Comparison of ENCODE assay signal across 1 cellular context in genomic region chr20:34425032-34425690, GRCh38.
A peak's percentile ranks its signal among the peaks of the same experiment; 100 is the strongest.
TF ChIP-seq lines count a peak whose summit lies in the region.
"Not testable (repeated sequence)": the region's sequence is repeated elsewhere in the genome, so short reads cannot be mapped to it uniquely, and the experiment has no call there.

No MANE protein-coding gene starts in this region.

TF ChIP-seq in HepG2, 621 proteins besides CTCF, POLR2A, EP300 and RAD21 (continued from another document):
- TF ChIP-seq, protein P1, sequence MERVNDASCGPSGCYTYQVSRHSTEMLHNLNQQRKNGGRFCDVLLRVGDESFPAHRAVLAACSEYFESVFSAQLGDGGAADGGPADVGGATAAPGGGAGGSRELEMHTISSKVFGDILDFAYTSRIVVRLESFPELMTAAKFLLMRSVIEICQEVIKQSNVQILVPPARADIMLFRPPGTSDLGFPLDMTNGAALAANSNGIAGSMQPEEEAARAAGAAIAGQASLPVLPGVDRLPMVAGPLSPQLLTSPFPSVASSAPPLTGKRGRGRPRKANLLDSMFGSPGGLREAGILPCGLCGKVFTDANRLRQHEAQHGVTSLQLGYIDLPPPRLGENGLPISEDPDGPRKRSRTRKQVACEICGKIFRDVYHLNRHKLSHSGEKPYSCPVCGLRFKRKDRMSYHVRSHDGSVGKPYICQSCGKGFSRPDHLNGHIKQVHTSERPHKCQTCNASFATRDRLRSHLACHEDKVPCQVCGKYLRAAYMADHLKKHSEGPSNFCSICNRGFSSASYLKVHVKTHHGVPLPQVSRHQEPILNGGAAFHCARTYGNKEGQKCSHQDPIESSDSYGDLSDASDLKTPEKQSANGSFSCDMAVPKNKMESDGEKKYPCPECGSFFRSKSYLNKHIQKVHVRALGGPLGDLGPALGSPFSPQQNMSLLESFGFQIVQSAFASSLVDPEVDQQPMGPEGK (CRISPR knock-in tag; IDR thresholded peaks at IDR 0.05): 0 out of 2 replicates have a peak, but pooled peaks have one; percentile 12
- TF ChIP-seq SOX6 (IDR thresholded peaks at IDR 0.05): not testable (repeated sequence)
- TF ChIP-seq SOX6 (CRISPR knock-in tag; IDR thresholded peaks at IDR 0.05) (peak; percentile 20; the same call in 1 of the 2 replicates), PAXIP1 (CRISPR knock-in tag; conservative IDR thresholded peaks at IDR 0.05) (0 out of 2 replicates have a peak, but pooled peaks have one; percentile 14), ZNF142 (CRISPR knock-in tag; IDR thresholded peaks at IDR 0.05) (peak; percentile 54; the same call in 1 of the 2 replicates)
- TF ChIP-seq, protein P2, sequence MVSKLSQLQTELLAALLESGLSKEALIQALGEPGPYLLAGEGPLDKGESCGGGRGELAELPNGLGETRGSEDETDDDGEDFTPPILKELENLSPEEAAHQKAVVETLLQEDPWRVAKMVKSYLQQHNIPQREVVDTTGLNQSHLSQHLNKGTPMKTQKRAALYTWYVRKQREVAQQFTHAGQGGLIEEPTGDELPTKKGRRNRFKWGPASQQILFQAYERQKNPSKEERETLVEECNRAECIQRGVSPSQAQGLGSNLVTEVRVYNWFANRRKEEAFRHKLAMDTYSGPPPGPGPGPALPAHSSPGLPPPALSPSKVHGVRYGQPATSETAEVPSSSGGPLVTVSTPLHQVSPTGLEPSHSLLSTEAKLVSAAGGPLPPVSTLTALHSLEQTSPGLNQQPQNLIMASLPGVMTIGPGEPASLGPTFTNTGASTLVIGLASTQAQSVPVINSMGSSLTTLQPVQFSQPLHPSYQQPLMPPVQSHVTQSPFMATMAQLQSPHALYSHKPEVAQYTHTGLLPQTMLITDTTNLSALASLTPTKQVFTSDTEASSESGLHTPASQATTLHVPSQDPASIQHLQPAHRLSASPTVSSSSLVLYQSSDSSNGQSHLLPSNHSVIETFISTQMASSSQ (IDR thresholded peaks at IDR 0.05; ENCODE audit: low read depth): peak; percentile 61; the same call in 1 of the 2 replicates
- TF ChIP-seq, protein P2 (CRISPR knock-in tag; IDR thresholded peaks at IDR 0.05; ENCODE audit: borderline replicate concordance): peak; percentile 36; the same call in 1 of the 2 replicates
- TF ChIP-seq, protein P3, sequence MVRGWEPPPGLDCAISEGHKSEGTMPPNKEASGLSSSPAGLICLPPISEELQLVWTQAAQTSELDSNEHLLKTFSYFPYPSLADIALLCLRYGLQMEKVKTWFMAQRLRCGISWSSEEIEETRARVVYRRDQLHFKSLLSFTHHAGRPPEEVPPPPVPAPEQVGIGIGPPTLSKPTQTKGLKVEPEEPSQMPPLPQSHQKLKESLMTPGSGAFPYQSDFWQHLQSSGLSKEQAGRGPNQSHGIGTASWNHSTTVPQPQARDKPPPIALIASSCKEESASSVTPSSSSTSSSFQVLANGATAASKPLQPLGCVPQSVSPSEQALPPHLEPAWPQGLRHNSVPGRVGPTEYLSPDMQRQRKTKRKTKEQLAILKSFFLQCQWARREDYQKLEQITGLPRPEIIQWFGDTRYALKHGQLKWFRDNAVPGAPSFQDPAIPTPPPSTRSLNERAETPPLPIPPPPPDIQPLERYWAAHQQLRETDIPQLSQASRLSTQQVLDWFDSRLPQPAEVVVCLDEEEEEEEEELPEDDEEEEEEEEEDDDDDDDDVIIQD (CRISPR knock-in tag; IDR thresholded peaks at IDR 0.05; ENCODE audit: low read depth): peak; percentile 68; the same call in 1 of the 2 replicates
